In the genomic region with DNA sequence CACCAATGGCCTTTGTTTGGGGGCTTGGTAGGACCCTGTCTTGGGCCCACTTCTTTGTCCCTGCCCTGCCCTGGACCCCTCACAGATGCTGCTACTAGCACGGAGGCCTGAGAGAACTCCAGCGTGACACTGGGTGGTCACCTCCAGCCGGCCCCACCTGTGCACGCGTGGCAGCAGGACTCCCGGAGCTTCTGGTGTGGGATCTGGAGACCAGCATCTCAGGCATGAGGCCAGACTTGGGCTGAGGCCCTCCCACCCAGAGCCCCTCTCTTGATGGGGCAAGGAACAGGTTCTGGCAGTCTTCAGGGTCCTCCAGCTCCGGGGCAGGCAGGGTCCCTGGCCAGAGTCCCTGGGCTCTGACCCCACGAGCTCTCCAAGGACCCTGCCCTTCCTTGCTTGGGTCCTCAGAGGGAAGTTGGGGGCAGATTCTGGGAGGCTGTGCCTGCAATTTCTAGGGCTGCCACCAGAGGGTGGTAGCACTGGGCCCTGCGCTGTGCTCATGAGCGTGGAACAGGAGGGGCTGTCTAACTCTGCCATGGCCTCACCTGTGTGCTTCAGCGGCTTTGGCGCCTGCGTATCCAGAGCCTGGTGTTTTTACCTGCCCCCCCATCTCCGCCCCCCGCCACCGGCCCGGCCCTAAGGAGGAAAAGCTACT, we compare ENCODE assay signal across 8 cellular contexts. TPM values are rescaled to one million over a fixed set of nuclear protein-coding genes. Genes with fewer than 3 reads are reported as not detected.
DNase-seq lines count a peak whose midpoint lies in the region; ATAC-seq, FAIRE-seq and TF ChIP-seq lines count a peak whose summit lies in the region.
"Had no signal": no experiment of that assay in that cellular context is flagged by ENCODE, and none has a peak within 500 bp of the region (broad histone marks: within the 10 kb centered on the region; RNA-seq: fewer than 3 reads in every experiment).

No MANE protein-coding gene starts in this region.

- no peak overlapping the region for H2BK20ac ChIP-seq in H9 (ENCODE audit: low read depth, low read length, poor library complexity, severe bottlenecking)

- H3K23ac ChIP-seq in H9 (ENCODE audit: insufficient read length, low read depth, low read length) = no peak overlapping the region

- peaks cover 33% of the 10 kb centered on the region for H3K36me3 Mint-ChIP-seq in Calu3 (ENCODE audit: insufficient read depth, unreplicated experiment)
- H3K36me3 Mint-ChIP-seq in H9 (ENCODE audit: insufficient read depth in 1 of 3, low read depth in 3 of 3) = peaks cover 0 to 2% (median 0%) of the 10 kb centered on the region in 3 experiments; a peak in 2 of 7 replicates

- H3K27ac Mint-ChIP-seq in Calu3 (ENCODE audit: unreplicated experiment) (no peak overlapping the region), H9 (no peak overlapping the region)

- H2BK15ac ChIP-seq in H9 (ENCODE audit: low read depth, low read length) = no peak overlapping the region

- H3K9ac ChIP-seq in H9 (ENCODE audit: extremely low read depth, insufficient read length, low read length) = no peak overlapping the region
- no peak overlapping the region for H3K9ac ChIP-seq in GM12878 (ENCODE audit: control insufficient read depth, insufficient read depth, low read length)

- H3K79me1 ChIP-seq in H9 (ENCODE audit: insufficient read depth, low read depth, low read length, poor library complexity, severe bottlenecking) = no peaks in the 10 kb centered on the region

- H2AFZ ChIP-seq in H9 (ENCODE audit: low read length) (no peak overlapping the region), GM12878 (ENCODE audit: control insufficient read depth, low read depth, low read length) (no peak overlapping the region)

- DNase-seq in Calu3 = no peak
- peak; percentile 79 for DNase-seq in H9
- DNase-seq in GM12878 (ENCODE audit: low read depth, low spot score) = no peak
- DNase-seq in mucosa of descending colon = no peak
- DNase-seq in MV-4-11 (lab: John Stamatoyannopoulos, UW) = no peak

- SMC1A ChIA-PET in GM12878 (lab: Charles Lee; ENCODE audit: uncharacterized antibody, unreplicated experiment) = no interaction called here

- no peak overlapping the region for H4K91ac ChIP-seq in H9 (ENCODE audit: insufficient read length, low read depth, low read length)

- H3K14ac ChIP-seq in H9 (ENCODE audit: insufficient read depth, low read length) = no peak overlapping the region

- no peak for TF ChIP-seq EP300 in GM12878 (IDR thresholded peaks at IDR 0.05; ENCODE audit: borderline replicate concordance in 1 of 2, control insufficient read depth in 1 of 2, low read depth in 2 of 2, low read length in 2 of 2)

- H3K4me3 Mint-ChIP-seq in Calu3 (ENCODE audit: low read depth, unreplicated experiment) = no peak overlapping the region
- no peak overlapping the region for H3K4me3 Mint-ChIP-seq in H9

- TF ChIP-seq CTCF in Calu3 (IDR thresholded peaks at IDR 0.05; ENCODE audit: unreplicated experiment) (peak; percentile 68), H9 (conservative IDR thresholded peaks at IDR 0.05) (peak; percentile 93), GM12878 (IDR thresholded peaks at IDR 0.05 in 2 of 3, conservative IDR thresholded peaks at IDR 0.05 in 1 of 3; ENCODE audit: control insufficient read depth in 2 of 3, extremely low read depth in 1 of 3, insufficient read depth in 1 of 3, low read depth in 3 of 3, low read length in 3 of 3) (peak; percentile 1 to 59 (median 53); a peak in 4 of 6 replicates), mucosa of descending colon (IDR thresholded peaks at IDR 0.05) (peak; percentile 27)

- peaks cover 14% of the 10 kb centered on the region for H3K27me3 Mint-ChIP-seq in Calu3 (ENCODE audit: unreplicated experiment)
- peaks cover 25% of the 10 kb centered on the region for H3K27me3 Mint-ChIP-seq in H9 (ENCODE audit: low read depth)

- H3T11ph ChIP-seq in H9 (ENCODE audit: low read length) = no peak overlapping the region

- H3K27me3 ChIP-seq in H9 (ENCODE audit: insufficient read depth, low read length) = peaks cover 14% of the 10 kb centered on the region; the same call in 1 of the 2 replicates
- peaks cover 5 to 10% of the 10 kb centered on the region in 2 experiments; a peak in 2 of 4 replicates for H3K27me3 ChIP-seq in GM12878 (replicated peaks in 1 of 2; ENCODE audit: control insufficient read depth in 2 of 2, insufficient read depth in 2 of 2, low read length in 1 of 2)

- H3K27ac ChIP-seq in H9 (ENCODE audit: insufficient read length, low read depth, low read length) (no peak overlapping the region), GM12878 (ENCODE audit: control insufficient read depth, insufficient read depth) (no peak overlapping the region)
- H3K27ac ChIP-seq: coronary artery had no signal

- H3K4me2 ChIP-seq in H9 (ENCODE audit: insufficient read depth, insufficient read length, low read length) (no peak overlapping the region), GM12878 (ENCODE audit: control insufficient read depth, insufficient read depth) (no peak overlapping the region)

- no peak overlapping the region for H2AK5ac ChIP-seq in H9 (ENCODE audit: insufficient read length, low read length)

- no peaks in the 10 kb centered on the region for H3K79me2 ChIP-seq in H9 (ENCODE audit: insufficient read depth, low read length)
- H3K79me2 ChIP-seq in GM12878 (ENCODE audit: control insufficient read depth, insufficient read depth, low read length) = no peaks in the 10 kb centered on the region

- TF ChIP-seq RAD21 in GM12878 (IDR thresholded peaks at IDR 0.05; ENCODE audit: insufficient read depth, low read depth, low read length) = 0 out of 2 replicates have a peak, but pooled peaks have one; percentile 4

- H3K18ac ChIP-seq in H9 (ENCODE audit: insufficient read length, low read depth, low read length) = no peak overlapping the region

- no peak overlapping the region for H2BK5ac ChIP-seq in H9 (ENCODE audit: insufficient read length, low read length)

- peaks cover 8% of the 10 kb centered on the region for H3K4me1 Mint-ChIP-seq in Calu3 (ENCODE audit: low read depth, unreplicated experiment)
- peaks cover 12 to 19% of the 10 kb centered on the region in 2 experiments for H3K4me1 Mint-ChIP-seq in H9

- H3K9me3 Mint-ChIP-seq in Calu3 (ENCODE audit: low read depth, unreplicated experiment) (no peaks in the 10 kb centered on the region), H9 (no peaks in the 10 kb centered on the region)

- no peak overlapping the region for H2BK120ac ChIP-seq in H9 (ENCODE audit: low read depth, low read length, poor library complexity, severe bottlenecking)

- H3K4me3 ChIP-seq in GM12878 (no peak overlapping the region), mucosa of descending colon (no peak overlapping the region)
- H3K4me3 ChIP-seq: coronary artery had no signal

- no peaks in the 10 kb centered on the region for H3K9me3 ChIP-seq in H9 (ENCODE audit: control insufficient read depth, low read depth, low read length)
- H3K9me3 ChIP-seq in GM12878 (replicated peaks; ENCODE audit: control insufficient read depth, insufficient read depth, low read length) = peaks cover 2% of the 10 kb centered on the region; the same call in 2 of the 3 replicates
- H3K9me3 ChIP-seq in mucosa of descending colon = no peaks in the 10 kb centered on the region

- BruUV-seq in Calu3 (replicated peaks; lab: Mats Ljungman, UMichigan) (no TSS peak), GM12878 (replicated peaks; lab: Mats Ljungman, UMichigan) (no TSS peak)

- ATAC-seq in GM12878 (peak; percentile 17; the same call in 1 of the 3 replicates), mucosa of descending colon (no peak), GM21717 (IDR thresholded peaks at IDR 0.05; ENCODE audit: unreplicated experiment) (no peak), HG03108 (IDR thresholded peaks at IDR 0.05; ENCODE audit: unreplicated experiment) (no peak)

- WGBS in H9 (ENCODE audit: extremely low coverage, insufficient read length, low lambda C conversion rate) = no CpG with 5 or more reads among the region's 17 CpGs
- WGBS in GM12878 (ENCODE audit: insufficient coverage, insufficient replicate concordance, low lambda C conversion rate, missing lambda C conversion rate) = 70% methylated on average over 15 of the region's 17 CpGs

- H3K23me2 ChIP-seq in H9 (ENCODE audit: insufficient read length, low read depth, low read length, poor library complexity, severe bottlenecking) = peaks cover 20% of the 10 kb centered on the region

- no peak overlapping the region for H4K5ac ChIP-seq in H9 (ENCODE audit: insufficient read length, low read depth, low read length)

- in situ Hi-C loops in GM12878 (cut with MboI) = no loop called here

- no peak for TF ChIP-seq POLR2A in GM12878 (IDR thresholded peaks at IDR 0.05; ENCODE audit: low read depth, low read length)

- H3K36me3 ChIP-seq in GM12878 (ENCODE audit: control insufficient read depth in 2 of 2, insufficient read depth in 2 of 2, low read length in 1 of 2) = no peaks in the 10 kb centered on the region; a peak in 1 of 4 replicates
- H3K36me3 ChIP-seq in mucosa of descending colon (ENCODE audit: low read depth) = no peaks in the 10 kb centered on the region

- no peaks in the 10 kb centered on the region for H4K20me1 ChIP-seq in H9 (ENCODE audit: control insufficient read depth, insufficient read depth, insufficient read length)
- H4K20me1 ChIP-seq in GM12878 (ENCODE audit: control insufficient read depth, insufficient read depth) = no peaks in the 10 kb centered on the region

- FAIRE-seq in GM12878 (lab: Jason Lieb, UNC) = no peak

- CTCF ChIA-PET in Calu3 (lab: Charles Lee) = interaction anchor here (0.6 to 1.0 kb wide), 3 partner anchors 85 to 662 kb away, joined by 3 to 4 read pairs (median 3); a partner anchor contains a TSS
- CTCF ChIA-PET in GM12878 (lab: Yijun Ruan, JAX) = interaction anchor here (0.6 kb wide), 3 partner anchors 101 to 375 kb away, joined by 3 to 4 read pairs (median 3); no protein-coding TSS in a partner anchor

- no peak overlapping the region for H3K56ac ChIP-seq in H9 (ENCODE audit: insufficient read length, low read depth, low read length)

- intact Hi-C loops in Calu3 (cut with micrococcal nuclease; ENCODE audit: unreplicated experiment) = no loop called here
- intact Hi-C loops in GM12878 (cut with micrococcal nuclease; ENCODE audit: unreplicated experiment) = no loop called here
- intact Hi-C loops in mucosa of descending colon (cut with DNase I, micrococcal nuclease) = no loop called here

- H2BK12ac ChIP-seq in H9 (ENCODE audit: insufficient read length, low read depth, low read length) = no peak overlapping the region

- RAD21 ChIA-PET in GM12878 (lab: Charles Lee; ENCODE audit: unreplicated experiment) = no interaction called here

- no peak overlapping the region for H4K8ac ChIP-seq in H9 (replicated peaks; ENCODE audit: insufficient read length, low read depth, low read length)

- POLR2A ChIA-PET in GM12878 (lab: Charles Lee) = interaction anchor here (1.0 kb wide), 1 partner anchor 12 kb away, joined by 3 read pairs; no protein-coding TSS in a partner anchor

- H3K4ac ChIP-seq in H9 (ENCODE audit: low read depth, low read length) = no peak overlapping the region

- H3K4me1 ChIP-seq in H9 (ENCODE audit: insufficient read depth, low read length) = no peaks in the 10 kb centered on the region
- peaks cover 13% of the 10 kb centered on the region; the same call in 1 of the 2 replicates for H3K4me1 ChIP-seq in GM12878 (ENCODE audit: control insufficient read depth, insufficient read depth, low read length)
- peaks cover 24% of the 10 kb centered on the region for H3K4me1 ChIP-seq in mucosa of descending colon (ENCODE audit: low read depth)

RNA-seq across cellular contexts. Expression of a gene that starts 3.1 kb away (rescaled TPM):
- total RNA-seq in Calu3 (2022) (2.4 and 7.0 TPM in 2 replicates), H9 (2021) (5.9 and 6.8 TPM in 2 replicates), GM12878 (2014; rRNA removed) (0.17 TPM in 1 of 2 replicates, not detected in the other), GM12878 (2014; rRNA removed; fragmentation: Illumina TruSeq; extraction: Trizol) (not detected in 2 replicates), GM12878 (2021) (0.56 and 0.58 TPM in 2 replicates), mucosa of descending colon (10 to 100 TPM in 1 of 3 donors, 1 to 10 TPM in 2; 5.6 to 14.6 (median 5.7) TPM)
- total RNA-seq in GM12878 (2013; cell fraction: nucleolus; rRNA removed) = 0.37 and 0.44 TPM in 2 replicates
- polyA plus RNA-seq in GM12878 (2011; ENCODE audit: low read depth) = 0.35 TPM
- polyA plus RNA-seq in GM12878 (2011; rRNA removed) (0.03 and 0.16 TPM in 2 replicates), GM12878 (2014; fragmentation: Illumina TruSeq; extraction: Trizol) (0.03 TPM in 1 of 2 replicates, not detected in the other), GM12878 (2014; fragmentation: Nextera tagmentation; extraction: Ambion mirVana) (not detected), GM12878 (2014; rRNA removed) (0.56 TPM in 2 replicates), GM12878 (2016; fragmentation: Nextera tagmentation; extraction: Ambion mirVana) (under 1 TPM; 0.14 to 0.31 TPM)
- polyA plus RNA-seq in GM12878 (2011; cell fraction: cytosol; rRNA removed) = 0.03 and 0.15 TPM in 2 replicates
- polyA plus RNA-seq in GM12878 (2011; cell fraction: nucleus; rRNA removed) = 0.99 and 1.3 TPM in 2 replicates
- 0.70 and 1.6 TPM in 2 replicates for polyA plus RNA-seq in GM12878 (2012)
- not detected in 2 replicates for polyA minus RNA-seq in GM12878 (2011; rRNA and poly(A)+ RNA removed)
- not detected in 2 replicates for polyA minus RNA-seq in GM12878 (2011; cell fraction: cytosol; rRNA and poly(A)+ RNA removed)
- polyA minus RNA-seq in GM12878 (2011; cell fraction: nucleus; rRNA and poly(A)+ RNA removed) = 0.19 and 0.48 TPM in 2 replicates

RNA-seq across cellular contexts. Expression of a gene that starts 21.0 kb away (rescaled TPM):
- 261 and 271 TPM in 2 replicates for total RNA-seq in Calu3 (2022)
- 286 and 290 TPM in 2 replicates for total RNA-seq in H9 (2021)
- 139 and 148 TPM in 2 replicates for total RNA-seq in GM12878 (2013; cell fraction: nucleolus; rRNA removed)
- 65.2 and 69.3 TPM in 2 replicates for total RNA-seq in GM12878 (2014; rRNA removed)
- total RNA-seq in GM12878 (2014; rRNA removed; fragmentation: Illumina TruSeq; extraction: Trizol) = 92.2 and 104 TPM in 2 replicates
- 180 and 210 TPM in 2 replicates for total RNA-seq in GM12878 (2021)
- polyA plus RNA-seq in GM12878 (2011; ENCODE audit: low read depth) = 82.4 TPM
- 181 and 188 TPM in 2 replicates for polyA plus RNA-seq in GM12878 (2011; rRNA removed)
- polyA plus RNA-seq in GM12878 (2011; cell fraction: cytosol; rRNA removed) = 110 and 129 TPM in 2 replicates
- 167 and 229 TPM in 2 replicates for polyA plus RNA-seq in GM12878 (2011; cell fraction: nucleus; rRNA removed)
- polyA plus RNA-seq in GM12878 (2012) = 115 and 125 TPM in 2 replicates
- polyA plus RNA-seq in GM12878 (2014; fragmentation: Illumina TruSeq; extraction: Trizol) = 243 and 265 TPM in 2 replicates
- 10 to 100 TPM; 47.5 to 51.5 TPM for polyA plus RNA-seq in GM12878 (2014; fragmentation: Nextera tagmentation; extraction: Ambion mirVana)
- 203 and 205 TPM in 2 replicates for polyA plus RNA-seq in GM12878 (2014; rRNA removed)
- 100 to 1,000 TPM; 200 to 204 TPM for polyA plus RNA-seq in GM12878 (2016; fragmentation: Nextera tagmentation; extraction: Ambion mirVana)
- 94.4 and 94.6 TPM in 2 replicates for polyA minus RNA-seq in GM12878 (2011; rRNA and poly(A)+ RNA removed)
- polyA minus RNA-seq in GM12878 (2011; cell fraction: cytosol; rRNA and poly(A)+ RNA removed) = 48.2 and 58.6 TPM in 2 replicates
- 56.3 and 111 TPM in 2 replicates for polyA minus RNA-seq in GM12878 (2011; cell fraction: nucleus; rRNA and poly(A)+ RNA removed)
- total RNA-seq in mucosa of descending colon = 100 to 1,000 TPM in 1 of 3 donors, 10 to 100 TPM in 2; 79.8 to 101 (median 96.9) TPM

RNA-seq across cellular contexts. Expression of a gene that starts 21.3 kb away (rescaled TPM):
- total RNA-seq in Calu3 (2022) (59.4 and 72.4 TPM in 2 replicates), H9 (2021) (58.8 and 65.0 TPM in 2 replicates), GM12878 (2014; rRNA removed) (72.7 and 73.7 TPM in 2 replicates), GM12878 (2014; rRNA removed; fragmentation: Illumina TruSeq; extraction: Trizol) (20.9 and 23.4 TPM in 2 replicates), GM12878 (2021) (66.1 and 67.6 TPM in 2 replicates), mucosa of descending colon (10 to 100 TPM; 46.4 to 57.2 (median 54.1) TPM)
- total RNA-seq in GM12878 (2013; cell fraction: nucleolus; rRNA removed) = 6.0 and 6.3 TPM in 2 replicates
- 7.7 TPM for polyA plus RNA-seq in GM12878 (2011; ENCODE audit: low read depth)
- polyA plus RNA-seq in GM12878 (2011; rRNA removed) (12.3 and 26.2 TPM in 2 replicates), GM12878 (2014; fragmentation: Illumina TruSeq; extraction: Trizol) (0.81 and 9.9 TPM in 2 replicates), GM12878 (2014; fragmentation: Nextera tagmentation; extraction: Ambion mirVana) (10 to 100 TPM in 1 of 2 experiments, 1 to 10 TPM in 1; 3.4 to 11.2 TPM), GM12878 (2014; rRNA removed) (72.2 and 86.1 TPM in 2 replicates), GM12878 (2016; fragmentation: Nextera tagmentation; extraction: Ambion mirVana) (100 to 1,000 TPM; 101 to 108 TPM)
- 37.2 and 58.2 TPM in 2 replicates for polyA plus RNA-seq in GM12878 (2011; cell fraction: cytosol; rRNA removed)
- polyA plus RNA-seq in GM12878 (2011; cell fraction: nucleus; rRNA removed) = 25.4 and 32.3 TPM in 2 replicates
- polyA plus RNA-seq in GM12878 (2012) = 36.1 and 41.1 TPM in 2 replicates
- 5.3 and 22.8 TPM in 2 replicates for polyA minus RNA-seq in GM12878 (2011; rRNA and poly(A)+ RNA removed)
- 16.0 and 19.3 TPM in 2 replicates for polyA minus RNA-seq in GM12878 (2011; cell fraction: cytosol; rRNA and poly(A)+ RNA removed)
- 6.5 and 9.8 TPM in 2 replicates for polyA minus RNA-seq in GM12878 (2011; cell fraction: nucleus; rRNA and poly(A)+ RNA removed)

RNA-seq across cellular contexts. Expression of a gene that starts 21.3 kb away (rescaled TPM):
- 63.9 and 80.2 TPM in 2 replicates for total RNA-seq in Calu3 (2022)
- 29.4 and 29.7 TPM in 2 replicates for total RNA-seq in H9 (2021)
- 14.1 and 16.1 TPM in 2 replicates for total RNA-seq in GM12878 (2013; cell fraction: nucleolus; rRNA removed)
- 19.8 and 21.9 TPM in 2 replicates for total RNA-seq in GM12878 (2014; rRNA removed)
- total RNA-seq in GM12878 (2014; rRNA removed; fragmentation: Illumina TruSeq; extraction: Trizol) = 10.7 TPM in 2 replicates
- 23.6 and 25.3 TPM in 2 replicates for total RNA-seq in GM12878 (2021)
- polyA plus RNA-seq in GM12878 (2011; ENCODE audit: low read depth) = 8.7 TPM
- polyA plus RNA-seq in GM12878 (2011; rRNA removed) = 9.5 and 19.9 TPM in 2 replicates
- polyA plus RNA-seq in GM12878 (2011; cell fraction: cytosol; rRNA removed) = 27.0 and 37.0 TPM in 2 replicates
- 63.8 and 81.0 TPM in 2 replicates for polyA plus RNA-seq in GM12878 (2011; cell fraction: nucleus; rRNA removed)
- polyA plus RNA-seq in GM12878 (2012) = 21.9 and 23.7 TPM in 2 replicates
- 2.5 and 7.9 TPM in 2 replicates for polyA plus RNA-seq in GM12878 (2014; fragmentation: Illumina TruSeq; extraction: Trizol)
- 1 to 10 TPM in 1 of 2 experiments, under 1 TPM in 1; 0.80 to 2.4 TPM for polyA plus RNA-seq in GM12878 (2014; fragmentation: Nextera tagmentation; extraction: Ambion mirVana)
- polyA plus RNA-seq in GM12878 (2014; rRNA removed) = 29.9 and 36.9 TPM in 2 replicates
- 10 to 100 TPM; 25.9 to 32.6 TPM for polyA plus RNA-seq in GM12878 (2016; fragmentation: Nextera tagmentation; extraction: Ambion mirVana)
- 7.9 and 8.0 TPM in 2 replicates for polyA minus RNA-seq in GM12878 (2011; rRNA and poly(A)+ RNA removed)
- polyA minus RNA-seq in GM12878 (2011; cell fraction: cytosol; rRNA and poly(A)+ RNA removed) = 7.3 and 8.2 TPM in 2 replicates
- 6.5 and 16.5 TPM in 2 replicates for polyA minus RNA-seq in GM12878 (2011; cell fraction: nucleus; rRNA and poly(A)+ RNA removed)
- 10 to 100 TPM; 50.1 to 68.9 (median 57.3) TPM for total RNA-seq in mucosa of descending colon

Comparison
In these comparisons a context has a peak if more than half of its experiments do, and no peak if none do; other contexts are left out.
1. CTCF ChIP-seq: peak in every context shown above with its lines; median percentile 93 in H9; 68 in Calu3; 53 in GM12878; 27 in mucosa of descending colon.